14 cellular contexts compared by ENCODE assay signal in genomic region chr12:130994821-130995375, GRCh38. TPM values are rescaled to one million over a fixed set of nuclear protein-coding genes. Genes with fewer than 3 reads are reported as not detected.
"Had no signal": no experiment of that assay in that cellular context is flagged by ENCODE, and none has a peak within 500 bp of the region (broad histone marks: within the 10 kb centered on the region; RNA-seq: fewer than 3 reads in every experiment).

No MANE protein-coding gene starts in this region.

- H3K4me3 ChIP-seq: cardiac muscle cell, esophagus squamous epithelium, prostate gland had no signal

- FAIRE-seq: colon had no signal

- H3K4me3 Mint-ChIP-seq: activated CD8-positive, alpha-beta T cell treated with anti-CD3 and anti-CD28 coated beads, Interleukin-2, amount 10 ng/mL, durations not matched to agents 7 days and 5 days; activated T-helper 1 cell treated with anti-CD3 and anti-CD28 coated beads, Interleukin-12 subunit alpha, Interleukin-12 subunit beta, Interleukin-2, Interleukin-4 antibody, amounts not matched to agents 30 ng/mL and 10 ng/mL and 1 ng/mL, durations not matched to agents 14 hours and 24 hours and 36 hours; WTC11 had no signal

- H3K4me1 Mint-ChIP-seq: WTC11 had no signal

- H3K27ac ChIP-seq: cardiac muscle cell, esophagus squamous epithelium, prostate gland had no signal

- H3K9me3 ChIP-seq: esophagus squamous epithelium, prostate gland had no signal

- H3K4me1 ChIP-seq: esophagus squamous epithelium, prostate gland had no signal

- DNase-seq: activated CD4-positive, alpha-beta T cell treated with anti-CD3 and anti-CD28 coated beads for 48 hours; activated CD8-positive, alpha-beta T cell treated with anti-CD3 and anti-CD28 coated beads, Interleukin-2, amount 10 ng/mL, durations not matched to agents 7 days and 5 days; activated naive CD4-positive, alpha-beta T cell; esophagus squamous epithelium; foreskin fibroblast; nucleus accumbens; stimulated activated CD4-positive, alpha-beta T cell treated with anti-CD3 and anti-CD28 coated beads, Interleukin-2, amount 100 ng/mL, for 48 hours; stimulated activated naive CD8-positive, alpha-beta T cell treated with anti-CD3 and anti-CD28 coated beads, Interleukin-15, Interleukin-2, amounts not matched to agents 100 U/mL and 50 U/mL, for 24 hours; T-helper 9 cell had no signal

- H3K36me3 ChIP-seq: prostate gland had no signal

- H3K27ac Mint-ChIP-seq: activated CD8-positive, alpha-beta T cell treated with anti-CD3 and anti-CD28 coated beads, Interleukin-2, amount 10 ng/mL, durations not matched to agents 7 days and 5 days; activated T-helper 1 cell treated with anti-CD3 and anti-CD28 coated beads, Interleukin-12 subunit alpha, Interleukin-12 subunit beta, Interleukin-2, Interleukin-4 antibody, amounts not matched to agents 30 ng/mL and 10 ng/mL and 1 ng/mL, durations not matched to agents 14 hours and 24 hours and 36 hours; WTC11 had no signal

- ATAC-seq: activated CD8-positive, alpha-beta T cell treated with anti-CD3 and anti-CD28 coated beads, Interleukin-2, amount 10 ng/mL, durations not matched to agents 7 days and 5 days; stimulated activated naive CD8-positive, alpha-beta T cell treated with anti-CD3 and anti-CD28 coated beads, Interleukin-15, Interleukin-2, amounts not matched to agents 100 U/mL and 50 U/mL, for 24 hours; WTC11 had no signal

- H3K27me3 ChIP-seq: cardiac muscle cell had no signal

RNA-seq across cellular contexts. Expression of gene ADGRD1, which starts 41.2 kb away (rescaled TPM):
- total RNA-seq: activated CD8-positive, alpha-beta T cell treated with anti-CD3 and anti-CD28 coated beads, Interleukin-2, amount 10 ng/mL, durations not matched to agents 7 days and 5 days had no signal
